In the genomic region with DNA sequence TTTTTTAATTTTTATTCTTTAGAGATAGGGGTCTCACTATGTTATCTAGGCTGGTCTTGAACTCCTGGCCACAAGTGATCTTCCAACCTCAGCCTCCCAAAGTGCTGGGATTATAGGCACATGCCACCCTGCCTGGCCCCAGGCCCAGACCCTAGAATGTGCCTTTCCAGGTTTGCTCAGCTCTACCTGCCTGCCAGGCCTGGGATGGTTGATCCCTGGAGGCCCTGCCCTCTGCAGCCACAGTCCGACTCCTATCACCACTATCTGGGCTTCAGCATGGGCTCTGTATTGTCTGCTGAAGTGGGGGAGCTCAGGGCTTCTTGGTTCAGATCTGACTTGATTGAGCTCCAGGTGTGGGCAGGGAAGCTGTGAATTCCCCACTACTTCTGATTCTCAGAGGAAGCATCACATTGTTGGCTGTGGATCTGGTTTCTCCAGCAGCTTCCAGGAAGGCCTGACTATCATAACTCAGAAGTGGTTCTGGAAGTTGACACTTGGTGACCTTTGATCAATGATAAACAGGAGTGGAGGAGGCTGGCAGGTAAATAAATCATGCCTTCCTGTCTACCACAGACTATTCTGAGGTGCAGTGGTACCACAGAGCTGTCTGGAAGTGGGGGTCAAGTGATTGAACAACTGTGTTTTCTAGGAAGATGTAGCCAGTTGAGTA, we compare ENCODE assay signal across 21 cellular contexts.
A peak's percentile ranks its signal among the peaks of the same experiment; 100 is the strongest.
DNase-seq lines count a peak whose midpoint lies in the region; ATAC-seq and TF ChIP-seq lines count a peak whose summit lies in the region.
"Had no signal": no experiment of that assay in that cellular context is flagged by ENCODE, and none has a peak within 500 bp of the region (broad histone marks: within the 10 kb centered on the region; RNA-seq: fewer than 3 reads in every experiment).

No MANE protein-coding gene starts in this region.

- peak overlapping the region; percentile 49 for H2BK5ac ChIP-seq in trophoblast cell (ENCODE audit: low read depth, low read length, poor library complexity)

- peak overlapping the region; percentile 59 for H3K27ac ChIP-seq in trophoblast cell (ENCODE audit: low read depth, low read length)
- no peak overlapping the region for H3K27ac ChIP-seq in GM23338 (ENCODE audit: low read depth)
- H3K27ac ChIP-seq: KMS-11, SJSA1 had no signal

- DNase-seq in DMS53 (lab: John Stamatoyannopoulos, UW): peak; percentile 91
- DNase-seq in NCI-H510A treated with DMSO at 0.1 percent for 48 hours (lab: John Stamatoyannopoulos, UW): peak; percentile 14
- no peak for DNase-seq in left colon
- no peak for DNase-seq in trophoblast cell
- no peak for DNase-seq in GM23338 (ENCODE audit: low spot score)
- no peak for DNase-seq in effector memory CD8-positive, alpha-beta T cell
- DNase-seq in NCI-H345 treated with DMSO at 0.1 percent for 48 hours (lab: John Stamatoyannopoulos, UW; ENCODE audit: unreplicated experiment): no peak
- DNase-seq: Caco-2; CD4-positive, CD25-positive, alpha-beta regulatory T cell; EL; GOT3; IMR-90; NCI-H1105; NCI-H146; NCI-H2029; NCI-H2227 treated with DMSO at 0.1 percent for 48 hours; NCI-H524 treated with DMSO at 0.1 percent for 48 hours had no signal

- no peak overlapping the region for H4K12ac ChIP-seq in trophoblast cell (ENCODE audit: low read depth, low read length)

- H4K91ac ChIP-seq in trophoblast cell (ENCODE audit: low read depth, low read length): peak overlapping the region; percentile 50

- H2BK120ac ChIP-seq in trophoblast cell (ENCODE audit: insufficient read depth, low read length, poor library complexity): peak overlapping the region; percentile 79

- peak overlapping the region; percentile 67 for H2BK12ac ChIP-seq in trophoblast cell (ENCODE audit: low read length)

- peaks cover 3% of the 10 kb centered on the region; the same call in 2 of the 3 replicates for H3K9me3 Mint-ChIP-seq in GM23338
- H3K9me3 Mint-ChIP-seq in effector memory CD8-positive, alpha-beta T cell: no peaks in the 10 kb centered on the region

- peak; percentile 84 for ATAC-seq in left colon
- no peak for ATAC-seq in GM23338
- ATAC-seq in effector memory CD8-positive, alpha-beta T cell (replicated peaks): no peak
- ATAC-seq: HCT116, Right ventricle myocardium inferior had no signal

- H3K4me2 ChIP-seq in trophoblast cell (ENCODE audit: low read length) (no peak overlapping the region), GM23338 (no peak overlapping the region)
- H3K4me2 ChIP-seq: KMS-11 had no signal

- H3K23ac ChIP-seq in trophoblast cell (ENCODE audit: low read length): no peak overlapping the region

- H3K14ac ChIP-seq in trophoblast cell (ENCODE audit: low read length): peak overlapping the region; percentile 55

- H3K79me1 ChIP-seq in trophoblast cell (ENCODE audit: low read length): peaks cover 17% of the 10 kb centered on the region

- H3K27me3 ChIP-seq in trophoblast cell (ENCODE audit: insufficient read depth, low read length): no peaks in the 10 kb centered on the region
- no peaks in the 10 kb centered on the region for H3K27me3 ChIP-seq in GM23338 (ENCODE audit: insufficient read depth)
- H3K27me3 ChIP-seq: SJSA1 had no signal

- H3K9ac ChIP-seq in trophoblast cell (ENCODE audit: low read length): no peak overlapping the region
- H3K9ac ChIP-seq: KMS-11 had no signal

- no peaks in the 10 kb centered on the region for H3K9me3 ChIP-seq in trophoblast cell (ENCODE audit: insufficient read depth, low read depth, low read length)
- H3K9me3 ChIP-seq: SJSA1 had no signal

- H3K4me1 ChIP-seq in trophoblast cell (ENCODE audit: control insufficient read depth in 1 of 2, insufficient read depth in 2 of 2, low read length in 2 of 2): peaks cover 14 to 20% of the 10 kb centered on the region in 2 experiments
- no peaks in the 10 kb centered on the region for H3K4me1 ChIP-seq in GM23338 (ENCODE audit: insufficient read depth)
- H3K4me1 ChIP-seq: SJSA1 had no signal

- H3K9me2 ChIP-seq in GM23338 (ENCODE audit: insufficient read depth): 0 out of 2 replicates have a peak, but pooled peaks cover 9% of the 10 kb centered on the region

- H4K20me1 ChIP-seq in GM23338 (replicated peaks; ENCODE audit: insufficient read depth): no peaks in the 10 kb centered on the region

- H2AFZ ChIP-seq in trophoblast cell (ENCODE audit: insufficient read depth, low read length, poor library complexity) (no peak overlapping the region), GM23338 (no peak overlapping the region)

- H3K36me3 ChIP-seq in trophoblast cell (ENCODE audit: control insufficient read depth in 1 of 2, insufficient read depth in 2 of 2, low read length in 2 of 2) (no peaks in the 10 kb centered on the region), GM23338 (ENCODE audit: insufficient read depth) (no peaks in the 10 kb centered on the region)
- H3K36me3 ChIP-seq: SJSA1 had no signal

- TF ChIP-seq CTCF in GM23338 (conservative IDR thresholded peaks at IDR 0.05; ENCODE audit: low read depth in 2 of 2): no peak

- no peak overlapping the region for H3K4me3 Mint-ChIP-seq in GM23338
- no peak overlapping the region for H3K4me3 Mint-ChIP-seq in effector memory CD8-positive, alpha-beta T cell
- H3K4me3 Mint-ChIP-seq: CD4-positive, CD25-positive, alpha-beta regulatory T cell had no signal

- H3K27me3 Mint-ChIP-seq in GM23338 (ENCODE audit: insufficient read depth, low read depth, poor library complexity): peaks cover 3% of the 10 kb centered on the region
- H3K27me3 Mint-ChIP-seq in effector memory CD8-positive, alpha-beta T cell: peaks cover 0 to 10% of the 10 kb centered on the region in 2 donors

- no peak overlapping the region for H3K4ac ChIP-seq in trophoblast cell (ENCODE audit: low read depth, low read length)

- H3K27ac Mint-ChIP-seq in GM23338: no peak overlapping the region
- no peak overlapping the region for H3K27ac Mint-ChIP-seq in effector memory CD8-positive, alpha-beta T cell
- H3K27ac Mint-ChIP-seq: CD4-positive, CD25-positive, alpha-beta regulatory T cell had no signal

- no CpG with 5 or more reads among the region's 1 CpG for WGBS in trophoblast cell (ENCODE audit: extremely low coverage, insufficient coverage, insufficient read length)

- intact Hi-C loops in left colon (cut with DNase I, micrococcal nuclease): no loop called here

- no peaks in the 10 kb centered on the region for H3F3A ChIP-seq in GM23338 (replicated peaks; ENCODE audit: low read depth)

- no peak overlapping the region for H4K8ac ChIP-seq in trophoblast cell (ENCODE audit: low read depth, low read length)

- H3K79me2 ChIP-seq in trophoblast cell (ENCODE audit: control insufficient read depth, insufficient read depth, low read length, poor library complexity) (no peaks in the 10 kb centered on the region), GM23338 (replicated peaks; ENCODE audit: insufficient read depth) (no peaks in the 10 kb centered on the region)

- no peaks in the 10 kb centered on the region for H3K36me3 Mint-ChIP-seq in GM23338 (ENCODE audit: low read depth)
- H3K36me3 Mint-ChIP-seq in effector memory CD8-positive, alpha-beta T cell (ENCODE audit: insufficient read depth): no peaks in the 10 kb centered on the region
- H3K36me3 Mint-ChIP-seq: CD4-positive, CD25-positive, alpha-beta regulatory T cell had no signal

- H3K4me3 ChIP-seq in trophoblast cell (ENCODE audit: low read depth, low read length) (no peak overlapping the region), GM23338 (no peak overlapping the region)
- H3K4me3 ChIP-seq: SJSA1 had no signal

- H2AK5ac ChIP-seq in trophoblast cell (ENCODE audit: low read length): peak overlapping the region; percentile 9

- H3K4me1 Mint-ChIP-seq in GM23338: no peaks in the 10 kb centered on the region
- H3K4me1 Mint-ChIP-seq in effector memory CD8-positive, alpha-beta T cell (ENCODE audit: low read depth in 2 of 2): no peaks in the 10 kb centered on the region
- H3K4me1 Mint-ChIP-seq: CD4-positive, CD25-positive, alpha-beta regulatory T cell had no signal

- peak overlapping the region; percentile 51 for H3K18ac ChIP-seq in trophoblast cell (ENCODE audit: low read length)

TF ChIP-seq in GM23338, 12 proteins besides CTCF, POLR2A, EP300 and RAD21 (continues in another document):
- TF ChIP-seq CREB1 (CRISPR knock-in tag; IDR thresholded peaks at IDR 0.05; ENCODE audit: low read depth): no peak

Comparison
In these comparisons a context has a peak if more than half of its experiments do, and no peak if none do; other contexts are left out.
1. DNase-seq: peak in DMS53 (single experiment) and NCI-H510A treated with DMSO at 0.1 percent for 48 hours (single experiment); none in left colon (0 of 2), trophoblast cell (0 of 2), GM23338 (single experiment), effector memory CD8-positive, alpha-beta T cell (0 of 3) and NCI-H345 treated with DMSO at 0.1 percent for 48 hours (single experiment).